Comparison of ENCODE assay signal across 14 cellular contexts in genomic region chr6:122548281-122548680, GRCh38.
"Had no signal": no experiment of that assay in that cellular context is flagged by ENCODE, and none has a peak within 500 bp of the region (broad histone marks: within the 10 kb centered on the region; RNA-seq: fewer than 3 reads in every experiment).

No MANE protein-coding gene starts in this region.

- H3K4me1 ChIP-seq: gastroesophageal sphincter, thyroid gland, vagina had no signal

- H3K9me3 ChIP-seq: gastroesophageal sphincter, ovary, thyroid gland, vagina had no signal

- DNase-seq: activated CD4-positive, alpha-beta T cell treated with anti-CD3 and anti-CD28 coated beads, Interleukin-2, amount 10 ng/mL, durations not matched to agents 24 days and 14 days; activated CD4-positive, CD25-positive, alpha-beta regulatory T cell; activated CD8-positive, alpha-beta memory T cell treated with anti-CD3 and anti-CD28 coated beads, Interleukin-2, amount 50 U/mL, for 4 hours; activated CD8-positive, alpha-beta T cell treated with anti-CD3 and anti-CD28 coated beads, Interleukin-2, amount 10 ng/mL, durations not matched to agents 7 days and 5 days; activated gamma-delta T cell; activated T-cell treated with anti-CD3 and anti-CD28 coated beads, Interleukin-2, amount 50 U/mL, for 48 hours; caudate nucleus; left colon; ovary; thyroid gland had no signal

- H3K27me3 ChIP-seq: gastroesophageal sphincter, neural progenitor cell, ovary, thyroid gland, vagina had no signal

- H3K36me3 ChIP-seq: gastroesophageal sphincter, ovary, thyroid gland, vagina had no signal

- H3K27ac ChIP-seq: gastroesophageal sphincter, neural progenitor cell, ovary, thyroid gland, vagina had no signal

- H3K4me3 ChIP-seq: gastroesophageal sphincter, lung, neural progenitor cell, ovary, thyroid gland, vagina had no signal
